In the genomic region with DNA sequence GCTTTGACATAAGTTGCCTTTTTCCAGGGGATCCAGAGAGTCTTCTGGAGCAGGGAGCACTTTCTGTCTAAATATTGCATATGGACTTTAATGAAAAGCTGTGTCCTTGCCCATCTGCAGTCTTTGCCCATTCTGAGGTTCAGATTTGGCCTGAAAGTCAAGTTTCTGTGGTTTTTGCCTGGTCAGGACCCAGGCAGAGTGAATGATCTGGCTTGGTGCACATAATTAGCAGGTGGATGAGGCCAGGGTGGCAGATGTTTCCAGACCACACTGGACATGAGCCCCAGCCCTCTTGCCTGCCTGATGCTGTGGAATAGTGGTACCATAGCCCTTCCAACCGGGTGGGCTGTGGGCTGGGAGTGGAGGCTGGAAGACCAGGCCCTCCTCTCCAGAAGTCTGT, we compare ENCODE assay signal across 24 cellular contexts. TPM values are rescaled to one million over a fixed set of nuclear protein-coding genes. Genes with fewer than 3 reads are reported as not detected.
"Had no signal": no experiment of that assay in that cellular context is flagged by ENCODE, and none has a peak within 500 bp of the region (broad histone marks: within the 10 kb centered on the region; RNA-seq: fewer than 3 reads in every experiment).

No MANE protein-coding gene starts in this region.

- H3K9ac ChIP-seq: SK-N-SH had no signal

- H3K27ac ChIP-seq: RWPE1 had no signal

- H3K9me3 ChIP-seq: SK-N-SH had no signal

- DNase-seq: IMR-90; Kasumi-1; KG1; NCI-H1092; NCI-H1105 treated with DMSO at 0.1 percent for 48 hours; NCI-H1417 treated with DMSO at 0.1 percent for 48 hours; NCI-H146; NCI-H1694 treated with DMSO at 0.1 percent for 48 hours; NCI-H1930; NCI-H2081; NCI-H2107; NCI-H2227 treated with DMSO at 0.1 percent for 48 hours; NCI-H510A; NCI-H524 treated with DMSO at 0.1 percent for 48 hours; NCI-H69; NCI-H774; NK-92 treated with Interleukin-12 subunit alpha and Interleukin-12 subunit beta, amount 100 ng/mL, for 24 hours; PC-3; SHP77; SK-N-SH had no signal

- ATAC-seq: HepG2, Panc1, PC-3 had no signal

- H3K4me2 ChIP-seq: SK-N-SH had no signal

RNA-seq across cellular contexts. Expression of gene HECW1, which starts 11.0 kb away (rescaled TPM):
- total RNA-seq: HepG2, SK-MEL-5 had no signal
- polyA plus RNA-seq: HepG2, SK-N-SH had no signal
